Comparison of ENCODE assay signal across 1 cellular context in genomic region chr9:33452828-33453271, GRCh38.
A peak's percentile ranks its signal among the peaks of the same experiment; 100 is the strongest.
TF ChIP-seq lines count a peak whose summit lies in the region.

No MANE protein-coding gene starts in this region.

TF ChIP-seq in HepG2, 621 proteins besides CTCF, POLR2A, EP300 and RAD21 (continued from another document and continues in another):
- TF ChIP-seq ZNF280B (CRISPR knock-in tag; IDR thresholded peaks at IDR 0.05; ENCODE audit: borderline replicate concordance) (no peak), NCOR1 (IDR thresholded peaks at IDR 0.05; ENCODE audit: borderline replicate concordance, low read length) (no peak), ZC3H13 (CRISPR knock-in tag; IDR thresholded peaks at IDR 0.05) (no peak), MED1 (CRISPR knock-in tag; IDR thresholded peaks at IDR 0.05) (0 out of 2 replicates have a peak, but pooled peaks have one; percentile 24), MYC (CRISPR knock-in tag; IDR thresholded peaks at IDR 0.05; ENCODE audit: borderline replicate concordance) (peak; percentile 26; the same call in 1 of the 2 replicates), ZNF550 (CRISPR knock-in tag; IDR thresholded peaks at IDR 0.05; ENCODE audit: borderline replicate concordance) (no peak), NBN (conservative IDR thresholded peaks at IDR 0.05) (no peak), ZNF598 (CRISPR knock-in tag; IDR thresholded peaks at IDR 0.05; ENCODE audit: borderline replicate concordance) (no peak), ZBTB7B (CRISPR knock-in tag; IDR thresholded peaks at IDR 0.05) (peak; percentile 49; the same call in 1 of the 2 replicates), ZFYVE20 (CRISPR knock-in tag; IDR thresholded peaks at IDR 0.05; ENCODE audit: borderline replicate concordance, low read depth) (no peak), MXI1 (IDR thresholded peaks at IDR 0.05; ENCODE audit: borderline replicate concordance, low read depth, low read length) (no peak; the same call in 2 of the 3 replicates), ZBTB26 (CRISPR knock-in tag; IDR thresholded peaks at IDR 0.05; ENCODE audit: borderline replicate concordance) (no peak), SIX1 (CRISPR knock-in tag; IDR thresholded peaks at IDR 0.05; ENCODE audit: borderline replicate concordance) (no peak), MAFG (CRISPR knock-in tag; IDR thresholded peaks at IDR 0.05) (no peak), MTERF4 (CRISPR knock-in tag; IDR thresholded peaks at IDR 0.05) (no peak), ZNF329 (CRISPR knock-in tag; IDR thresholded peaks at IDR 0.05; ENCODE audit: low read depth) (no peak), TRIM22 (IDR thresholded peaks at IDR 0.05) (no peak), ZNF367 (CRISPR knock-in tag; IDR thresholded peaks at IDR 0.05; ENCODE audit: borderline replicate concordance) (no peak), NFYB (CRISPR knock-in tag; IDR thresholded peaks at IDR 0.05) (no peak), ZNF879 (CRISPR knock-in tag; IDR thresholded peaks at IDR 0.05) (no peak), ZFX (CRISPR knock-in tag; IDR thresholded peaks at IDR 0.05; ENCODE audit: low read depth) (peak; percentile 21; the same call in 1 of the 2 replicates), ZBTB49 (CRISPR knock-in tag; IDR thresholded peaks at IDR 0.05; ENCODE audit: borderline replicate concordance) (no peak), ZNF180 (CRISPR knock-in tag; IDR thresholded peaks at IDR 0.05; ENCODE audit: borderline replicate concordance, low read depth) (no peak), CBX5 (CRISPR knock-in tag; IDR thresholded peaks at IDR 0.05; ENCODE audit: borderline replicate concordance) (no peak; the same call in 1 of the 2 replicates), ZNF609 (CRISPR knock-in tag; IDR thresholded peaks at IDR 0.05; ENCODE audit: borderline replicate concordance) (no peak), ZNF605 (CRISPR knock-in tag; IDR thresholded peaks at IDR 0.05) (0 out of 2 replicates have a peak, but pooled peaks have one; percentile 30), SP140L (CRISPR knock-in tag; IDR thresholded peaks at IDR 0.05; ENCODE audit: borderline replicate concordance) (no peak), NAIF1 (CRISPR knock-in tag; IDR thresholded peaks at IDR 0.05; ENCODE audit: borderline replicate concordance) (no peak), ZNF770 (CRISPR knock-in tag; IDR thresholded peaks at IDR 0.05) (no peak), BORCS8-MEF2B (CRISPR knock-in tag; IDR thresholded peaks at IDR 0.05) (no peak), IRF1 (CRISPR knock-in tag; IDR thresholded peaks at IDR 0.05; ENCODE audit: low read depth) (0 out of 2 replicates have a peak, but pooled peaks have one; percentile 41), ZNF20 (CRISPR knock-in tag; IDR thresholded peaks at IDR 0.05) (no peak), CCDC6 (CRISPR knock-in tag; IDR thresholded peaks at IDR 0.05) (no peak), DMAP1 (CRISPR knock-in tag; IDR thresholded peaks at IDR 0.05) (no peak)
- TF ChIP-seq, protein P1, sequence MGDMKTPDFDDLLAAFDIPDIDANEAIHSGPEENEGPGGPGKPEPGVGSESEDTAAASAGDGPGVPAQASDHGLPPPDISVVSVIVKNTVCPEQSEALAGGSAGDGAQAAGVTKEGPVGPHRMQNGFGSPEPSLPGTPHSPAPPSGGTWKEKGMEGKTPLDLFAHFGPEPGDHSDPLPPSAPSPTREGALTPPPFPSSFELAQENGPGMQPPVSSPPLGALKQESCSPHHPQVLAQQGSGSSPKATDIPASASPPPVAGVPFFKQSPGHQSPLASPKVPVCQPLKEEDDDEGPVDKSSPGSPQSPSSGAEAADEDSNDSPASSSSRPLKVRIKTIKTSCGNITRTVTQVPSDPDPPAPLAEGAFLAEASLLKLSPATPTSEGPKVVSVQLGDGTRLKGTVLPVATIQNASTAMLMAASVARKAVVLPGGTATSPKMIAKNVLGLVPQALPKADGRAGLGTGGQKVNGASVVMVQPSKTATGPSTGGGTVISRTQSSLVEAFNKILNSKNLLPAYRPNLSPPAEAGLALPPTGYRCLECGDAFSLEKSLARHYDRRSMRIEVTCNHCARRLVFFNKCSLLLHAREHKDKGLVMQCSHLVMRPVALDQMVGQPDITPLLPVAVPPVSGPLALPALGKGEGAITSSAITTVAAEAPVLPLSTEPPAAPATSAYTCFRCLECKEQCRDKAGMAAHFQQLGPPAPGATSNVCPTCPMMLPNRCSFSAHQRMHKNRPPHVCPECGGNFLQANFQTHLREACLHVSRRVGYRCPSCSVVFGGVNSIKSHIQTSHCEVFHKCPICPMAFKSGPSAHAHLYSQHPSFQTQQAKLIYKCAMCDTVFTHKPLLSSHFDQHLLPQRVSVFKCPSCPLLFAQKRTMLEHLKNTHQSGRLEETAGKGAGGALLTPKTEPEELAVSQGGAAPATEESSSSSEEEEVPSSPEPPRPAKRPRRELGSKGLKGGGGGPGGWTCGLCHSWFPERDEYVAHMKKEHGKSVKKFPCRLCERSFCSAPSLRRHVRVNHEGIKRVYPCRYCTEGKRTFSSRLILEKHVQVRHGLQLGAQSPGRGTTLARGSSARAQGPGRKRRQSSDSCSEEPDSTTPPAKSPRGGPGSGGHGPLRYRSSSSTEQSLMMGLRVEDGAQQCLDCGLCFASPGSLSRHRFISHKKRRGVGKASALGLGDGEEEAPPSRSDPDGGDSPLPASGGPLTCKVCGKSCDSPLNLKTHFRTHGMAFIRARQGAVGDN (CRISPR knock-in tag; IDR thresholded peaks at IDR 0.05) = peak; percentile 55
- TF ChIP-seq, protein P2, sequence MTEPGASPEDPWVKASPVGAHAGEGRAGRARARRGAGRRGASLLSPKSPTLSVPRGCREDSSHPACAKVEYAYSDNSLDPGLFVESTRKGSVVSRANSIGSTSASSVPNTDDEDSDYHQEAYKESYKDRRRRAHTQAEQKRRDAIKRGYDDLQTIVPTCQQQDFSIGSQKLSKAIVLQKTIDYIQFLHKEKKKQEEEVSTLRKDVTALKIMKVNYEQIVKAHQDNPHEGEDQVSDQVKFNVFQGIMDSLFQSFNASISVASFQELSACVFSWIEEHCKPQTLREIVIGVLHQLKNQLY (CRISPR knock-in tag; IDR thresholded peaks at IDR 0.05) = peak; percentile 26; the same call in 1 of the 2 replicates
- TF ChIP-seq, protein P3, sequence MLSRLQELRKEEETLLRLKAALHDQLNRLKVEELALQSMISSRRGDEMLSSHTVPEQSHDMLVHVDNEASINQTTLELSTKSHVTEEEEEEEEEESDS (CRISPR knock-in tag; IDR thresholded peaks at IDR 0.05; ENCODE audit: borderline replicate concordance) = no peak
- TF ChIP-seq, protein P4, sequence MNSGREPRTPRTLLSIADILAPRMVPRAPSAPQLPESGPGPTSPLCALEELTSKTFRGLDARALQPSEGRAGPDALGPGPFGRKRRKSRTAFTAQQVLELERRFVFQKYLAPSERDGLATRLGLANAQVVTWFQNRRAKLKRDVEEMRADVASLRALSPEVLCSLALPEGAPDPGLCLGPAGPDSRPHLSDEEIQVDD (CRISPR knock-in tag; IDR thresholded peaks at IDR 0.05; ENCODE audit: borderline replicate concordance) = no peak
